In genomic region chr19:2900296-2901252, GRCh38 we compare ENCODE assay signal across 1 cellular context.
TF ChIP-seq lines count a peak whose summit lies in the region.

Gene ZNF57, plus strand, starts transcription at chr19:2900928. Its CDS starts 118 bp downstream, at chr19:2901046.

TF ChIP-seq in HepG2, 621 proteins besides CTCF, POLR2A, EP300 and RAD21 (continued from another document and continues in another):
- TF ChIP-seq PAXIP1 (CRISPR knock-in tag; conservative IDR thresholded peaks at IDR 0.05) (no peak; the same call in 1 of the 2 replicates), MIER3 (CRISPR knock-in tag; IDR thresholded peaks at IDR 0.05; ENCODE audit: borderline replicate concordance) (no peak), SNAPC2 (CRISPR knock-in tag; IDR thresholded peaks at IDR 0.05) (peak; percentile 45; the same call in 1 of the 2 replicates), ZNF747 (CRISPR knock-in tag; IDR thresholded peaks at IDR 0.05; ENCODE audit: borderline replicate concordance) (no peak), ZBTB8A (CRISPR knock-in tag; IDR thresholded peaks at IDR 0.05; ENCODE audit: borderline replicate concordance, low read depth) (no peak), ZFP36L1 (CRISPR knock-in tag; IDR thresholded peaks at IDR 0.05) (0 out of 2 replicates have a peak, but pooled peaks have one; percentile 55), ZFP37 (CRISPR knock-in tag; IDR thresholded peaks at IDR 0.05; ENCODE audit: borderline replicate concordance) (no peak), THYN1 (CRISPR knock-in tag; IDR thresholded peaks at IDR 0.05; ENCODE audit: borderline replicate concordance, low read depth) (peak; percentile 71; the same call in 1 of the 2 replicates), NFYB (CRISPR knock-in tag; IDR thresholded peaks at IDR 0.05) (peak; percentile 96), HNRNPH1 (optimal IDR thresholded peaks at IDR 0.05; ENCODE audit: low read depth, low read length) (no peak), ZHX2 (IDR thresholded peaks at IDR 0.05; ENCODE audit: low read depth) (0 out of 2 replicates have a peak, but pooled peaks have one; percentile 37), ZHX2 (CRISPR knock-in tag; IDR thresholded peaks at IDR 0.05; ENCODE audit: borderline replicate concordance) (no peak), AKAP8 (CRISPR knock-in tag; IDR thresholded peaks at IDR 0.05) (no peak), TEAD3 (CRISPR knock-in tag; optimal IDR thresholded peaks at IDR 0.05; ENCODE audit: borderline replicate concordance) (no peak), ZNF33B (CRISPR knock-in tag; IDR thresholded peaks at IDR 0.05) (peak; percentile 51; the same call in 1 of the 2 replicates), YY1 (IDR thresholded peaks at IDR 0.05; ENCODE audit: insufficient read depth, insufficient replicate concordance, low read depth, low read length) (peak; percentile 50), POLR2G (IDR thresholded peaks at IDR 0.05; ENCODE audit: low read depth, low read length) (peak; percentile 71), ATF1 (CRISPR knock-in tag; IDR thresholded peaks at IDR 0.05) (no peak), HMG20A (CRISPR knock-in tag; IDR thresholded peaks at IDR 0.05; ENCODE audit: borderline replicate concordance) (no peak), ZNF543 (CRISPR knock-in tag; IDR thresholded peaks at IDR 0.05) (no peak), ZNF317 (CRISPR knock-in tag; IDR thresholded peaks at IDR 0.05) (no peak), HMGA1 (CRISPR knock-in tag; conservative IDR thresholded peaks at IDR 0.05) (no peak), ZSCAN25 (CRISPR knock-in tag; IDR thresholded peaks at IDR 0.05) (0 out of 2 replicates have a peak, but pooled peaks have one; percentile 42), ZNF775 (CRISPR knock-in tag; IDR thresholded peaks at IDR 0.05; ENCODE audit: borderline replicate concordance) (no peak), PTBP1 (IDR thresholded peaks at IDR 0.05; ENCODE audit: low read depth, low read length, poor library complexity, severe bottlenecking) (peak; percentile 36)
- TF ChIP-seq, protein P1, sequence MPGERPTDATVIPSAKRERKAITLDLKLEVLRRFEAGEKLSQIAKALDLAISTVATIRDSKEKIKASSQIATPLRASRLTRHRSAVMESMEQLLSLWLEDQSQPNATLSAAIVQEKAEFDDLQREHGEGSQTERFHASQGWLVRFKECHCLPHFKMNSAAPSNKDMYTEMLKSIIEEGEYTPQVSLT (CRISPR knock-in tag; IDR thresholded peaks at IDR 0.05; ENCODE audit: borderline replicate concordance, low read depth), result no peak
- TF ChIP-seq, protein P2, sequence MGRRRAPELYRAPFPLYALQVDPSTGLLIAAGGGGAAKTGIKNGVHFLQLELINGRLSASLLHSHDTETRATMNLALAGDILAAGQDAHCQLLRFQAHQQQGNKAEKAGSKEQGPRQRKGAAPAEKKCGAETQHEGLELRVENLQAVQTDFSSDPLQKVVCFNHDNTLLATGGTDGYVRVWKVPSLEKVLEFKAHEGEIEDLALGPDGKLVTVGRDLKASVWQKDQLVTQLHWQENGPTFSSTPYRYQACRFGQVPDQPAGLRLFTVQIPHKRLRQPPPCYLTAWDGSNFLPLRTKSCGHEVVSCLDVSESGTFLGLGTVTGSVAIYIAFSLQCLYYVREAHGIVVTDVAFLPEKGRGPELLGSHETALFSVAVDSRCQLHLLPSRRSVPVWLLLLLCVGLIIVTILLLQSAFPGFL (CRISPR knock-in tag; IDR thresholded peaks at IDR 0.05), result no peak
- TF ChIP-seq, protein P3, sequence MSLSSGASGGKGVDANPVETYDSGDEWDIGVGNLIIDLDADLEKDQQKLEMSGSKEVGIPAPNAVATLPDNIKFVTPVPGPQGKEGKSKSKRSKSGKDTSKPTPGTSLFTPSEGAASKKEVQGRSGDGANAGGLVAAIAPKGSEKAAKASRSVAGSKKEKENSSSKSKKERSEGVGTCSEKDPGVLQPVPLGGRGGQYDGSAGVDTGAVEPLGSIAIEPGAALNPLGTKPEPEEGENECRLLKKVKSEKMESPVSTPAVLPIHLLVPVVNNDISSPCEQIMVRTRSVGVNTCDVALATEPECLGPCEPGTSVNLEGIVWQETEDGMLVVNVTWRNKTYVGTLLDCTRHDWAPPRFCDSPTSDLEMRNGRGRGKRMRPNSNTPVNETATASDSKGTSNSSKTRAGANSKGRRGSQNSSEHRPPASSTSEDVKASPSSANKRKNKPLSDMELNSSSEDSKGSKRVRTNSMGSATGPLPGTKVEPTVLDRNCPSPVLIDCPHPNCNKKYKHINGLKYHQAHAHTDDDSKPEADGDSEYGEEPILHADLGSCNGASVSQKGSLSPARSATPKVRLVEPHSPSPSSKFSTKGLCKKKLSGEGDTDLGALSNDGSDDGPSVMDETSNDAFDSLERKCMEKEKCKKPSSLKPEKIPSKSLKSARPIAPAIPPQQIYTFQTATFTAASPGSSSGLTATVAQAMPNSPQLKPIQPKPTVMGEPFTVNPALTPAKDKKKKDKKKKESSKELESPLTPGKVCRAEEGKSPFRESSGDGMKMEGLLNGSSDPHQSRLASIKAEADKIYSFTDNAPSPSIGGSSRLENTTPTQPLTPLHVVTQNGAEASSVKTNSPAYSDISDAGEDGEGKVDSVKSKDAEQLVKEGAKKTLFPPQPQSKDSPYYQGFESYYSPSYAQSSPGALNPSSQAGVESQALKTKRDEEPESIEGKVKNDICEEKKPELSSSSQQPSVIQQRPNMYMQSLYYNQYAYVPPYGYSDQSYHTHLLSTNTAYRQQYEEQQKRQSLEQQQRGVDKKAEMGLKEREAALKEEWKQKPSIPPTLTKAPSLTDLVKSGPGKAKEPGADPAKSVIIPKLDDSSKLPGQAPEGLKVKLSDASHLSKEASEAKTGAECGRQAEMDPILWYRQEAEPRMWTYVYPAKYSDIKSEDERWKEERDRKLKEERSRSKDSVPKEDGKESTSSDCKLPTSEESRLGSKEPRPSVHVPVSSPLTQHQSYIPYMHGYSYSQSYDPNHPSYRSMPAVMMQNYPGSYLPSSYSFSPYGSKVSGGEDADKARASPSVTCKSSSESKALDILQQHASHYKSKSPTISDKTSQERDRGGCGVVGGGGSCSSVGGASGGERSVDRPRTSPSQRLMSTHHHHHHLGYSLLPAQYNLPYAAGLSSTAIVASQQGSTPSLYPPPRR (CRISPR knock-in tag; IDR thresholded peaks at IDR 0.05; ENCODE audit: borderline replicate concordance), result no peak
- TF ChIP-seq, protein P4, sequence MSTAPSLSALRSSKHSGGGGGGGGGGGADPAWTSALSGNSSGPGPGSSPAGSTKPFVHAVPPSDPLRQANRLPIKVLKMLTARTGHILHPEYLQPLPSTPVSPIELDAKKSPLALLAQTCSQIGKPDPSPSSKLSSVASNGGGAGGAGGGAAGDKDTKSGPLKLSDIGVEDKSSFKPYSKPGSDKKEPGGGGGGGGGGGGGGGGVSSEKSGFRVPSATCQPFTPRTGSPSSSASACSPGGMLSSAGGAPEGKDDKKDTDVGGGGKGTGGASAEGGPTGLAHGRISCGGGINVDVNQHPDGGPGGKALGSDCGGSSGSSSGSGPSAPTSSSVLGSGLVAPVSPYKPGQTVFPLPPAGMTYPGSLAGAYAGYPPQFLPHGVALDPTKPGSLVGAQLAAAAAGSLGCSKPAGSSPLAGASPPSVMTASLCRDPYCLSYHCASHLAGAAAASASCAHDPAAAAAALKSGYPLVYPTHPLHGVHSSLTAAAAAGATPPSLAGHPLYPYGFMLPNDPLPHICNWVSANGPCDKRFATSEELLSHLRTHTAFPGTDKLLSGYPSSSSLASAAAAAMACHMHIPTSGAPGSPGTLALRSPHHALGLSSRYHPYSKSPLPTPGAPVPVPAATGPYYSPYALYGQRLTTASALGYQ (CRISPR knock-in tag; IDR thresholded peaks at IDR 0.05), result no peak
- TF ChIP-seq, protein P5, sequence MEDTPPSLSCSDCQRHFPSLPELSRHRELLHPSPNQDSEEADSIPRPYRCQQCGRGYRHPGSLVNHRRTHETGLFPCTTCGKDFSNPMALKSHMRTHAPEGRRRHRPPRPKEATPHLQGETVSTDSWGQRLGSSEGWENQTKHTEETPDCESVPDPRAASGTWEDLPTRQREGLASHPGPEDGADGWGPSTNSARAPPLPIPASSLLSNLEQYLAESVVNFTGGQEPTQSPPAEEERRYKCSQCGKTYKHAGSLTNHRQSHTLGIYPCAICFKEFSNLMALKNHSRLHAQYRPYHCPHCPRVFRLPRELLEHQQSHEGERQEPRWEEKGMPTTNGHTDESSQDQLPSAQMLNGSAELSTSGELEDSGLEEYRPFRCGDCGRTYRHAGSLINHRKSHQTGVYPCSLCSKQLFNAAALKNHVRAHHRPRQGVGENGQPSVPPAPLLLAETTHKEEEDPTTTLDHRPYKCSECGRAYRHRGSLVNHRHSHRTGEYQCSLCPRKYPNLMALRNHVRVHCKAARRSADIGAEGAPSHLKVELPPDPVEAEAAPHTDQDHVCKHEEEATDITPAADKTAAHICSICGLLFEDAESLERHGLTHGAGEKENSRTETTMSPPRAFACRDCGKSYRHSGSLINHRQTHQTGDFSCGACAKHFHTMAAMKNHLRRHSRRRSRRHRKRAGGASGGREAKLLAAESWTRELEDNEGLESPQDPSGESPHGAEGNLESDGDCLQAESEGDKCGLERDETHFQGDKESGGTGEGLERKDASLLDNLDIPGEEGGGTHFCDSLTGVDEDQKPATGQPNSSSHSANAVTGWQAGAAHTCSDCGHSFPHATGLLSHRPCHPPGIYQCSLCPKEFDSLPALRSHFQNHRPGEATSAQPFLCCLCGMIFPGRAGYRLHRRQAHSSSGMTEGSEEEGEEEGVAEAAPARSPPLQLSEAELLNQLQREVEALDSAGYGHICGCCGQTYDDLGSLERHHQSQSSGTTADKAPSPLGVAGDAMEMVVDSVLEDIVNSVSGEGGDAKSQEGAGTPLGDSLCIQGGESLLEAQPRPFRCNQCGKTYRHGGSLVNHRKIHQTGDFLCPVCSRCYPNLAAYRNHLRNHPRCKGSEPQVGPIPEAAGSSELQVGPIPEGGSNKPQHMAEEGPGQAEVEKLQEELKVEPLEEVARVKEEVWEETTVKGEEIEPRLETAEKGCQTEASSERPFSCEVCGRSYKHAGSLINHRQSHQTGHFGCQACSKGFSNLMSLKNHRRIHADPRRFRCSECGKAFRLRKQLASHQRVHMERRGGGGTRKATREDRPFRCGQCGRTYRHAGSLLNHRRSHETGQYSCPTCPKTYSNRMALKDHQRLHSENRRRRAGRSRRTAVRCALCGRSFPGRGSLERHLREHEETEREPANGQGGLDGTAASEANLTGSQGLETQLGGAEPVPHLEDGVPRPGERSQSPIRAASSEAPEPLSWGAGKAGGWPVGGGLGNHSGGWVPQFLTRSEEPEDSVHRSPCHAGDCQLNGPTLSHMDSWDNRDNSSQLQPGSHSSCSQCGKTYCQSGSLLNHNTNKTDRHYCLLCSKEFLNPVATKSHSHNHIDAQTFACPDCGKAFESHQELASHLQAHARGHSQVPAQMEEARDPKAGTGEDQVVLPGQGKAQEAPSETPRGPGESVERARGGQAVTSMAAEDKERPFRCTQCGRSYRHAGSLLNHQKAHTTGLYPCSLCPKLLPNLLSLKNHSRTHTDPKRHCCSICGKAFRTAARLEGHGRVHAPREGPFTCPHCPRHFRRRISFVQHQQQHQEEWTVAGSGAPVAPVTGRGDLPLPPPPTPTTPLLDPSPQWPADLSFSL (CRISPR knock-in tag; IDR thresholded peaks at IDR 0.05), result no peak
